ENCODE assay signal across 4 cellular contexts in the genomic region with DNA sequence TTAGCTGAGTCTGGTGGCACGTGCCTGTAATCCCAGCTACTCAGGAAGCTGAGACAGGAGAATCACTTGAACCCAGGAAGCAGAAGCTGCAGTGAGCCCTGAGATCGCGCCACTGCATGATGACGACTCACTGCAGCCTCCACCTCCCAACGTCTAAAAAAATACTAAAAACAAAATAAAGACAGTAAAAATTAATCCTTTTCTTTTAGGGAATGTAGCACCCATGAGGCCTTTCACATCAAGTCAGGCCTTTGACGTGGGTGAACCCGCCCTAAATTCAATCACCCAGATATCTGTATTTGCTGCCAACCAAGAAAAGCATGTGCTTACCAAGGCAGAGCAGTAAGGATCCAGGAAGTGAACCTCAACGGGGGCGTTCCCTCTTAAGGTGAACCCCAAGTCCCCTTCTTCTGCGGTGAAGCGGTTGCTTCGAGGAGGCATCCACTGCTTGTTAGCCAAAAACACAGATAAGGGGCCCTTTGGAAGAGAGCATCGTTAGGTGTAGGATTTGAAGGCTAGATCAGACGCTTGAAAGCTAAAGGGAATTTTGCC.
A peak's percentile ranks its signal among the peaks of the same experiment; 100 is the strongest.
DNase-seq lines count a peak whose midpoint lies in the region.
"Not testable (repeated sequence)": the region's sequence is repeated elsewhere in the genome, so short reads cannot be mapped to it uniquely, and the experiment has no call there.

No MANE protein-coding gene starts in this region.

- not testable (repeated sequence) for H3K4me3 ChIP-seq in BLaER1 treated with 17β-estradiol and CSF1 and Interleukin-3, amounts not matched to agents 10 nM and 100 nM

- not testable (repeated sequence) for H3K9me3 ChIP-seq in BLaER1 treated with 17β-estradiol and CSF1 and Interleukin-3, amounts not matched to agents 10 nM and 100 nM (replicated peaks in 1 of 11)

- DNase-seq in GM03348 (ENCODE audit: low spot score) (peak; percentile 13), mesenteric fat pad (ENCODE audit: low spot score) (peak; percentile 90), posterior vena cava (ENCODE audit: low spot score) (peak; percentile 82)

- peak overlapping the region in 10 of 11 experiments; percentile 2 to 59 (median 33); a peak in 19 of 22 replicates for H3K4me2 ChIP-seq in BLaER1 treated with 17β-estradiol and CSF1 and Interleukin-3, amounts not matched to agents 10 nM and 100 nM

- H3K36me3 ChIP-seq in BLaER1 treated with 17β-estradiol and CSF1 and Interleukin-3, amounts not matched to agents 10 nM and 100 nM = not testable (repeated sequence)

- peak overlapping the region in 3 of 11 experiments; percentile 2 to 3 (median 2); a peak in 2 of 22 replicates for H3K27ac ChIP-seq in BLaER1 treated with 17β-estradiol and CSF1 and Interleukin-3, amounts not matched to agents 10 nM and 100 nM

- H3K27me3 ChIP-seq in BLaER1 treated with 17β-estradiol and CSF1 and Interleukin-3, amounts not matched to agents 10 nM and 100 nM = not testable (repeated sequence)

- H3K4me1 ChIP-seq in BLaER1 treated with 17β-estradiol and CSF1 and Interleukin-3, amounts not matched to agents 10 nM and 100 nM = peaks cover 3 to 13% (median 11%) of the 10 kb centered on the region in 10 experiments; a peak in 14 of 20 replicates

- not testable (repeated sequence) for H3K9ac ChIP-seq in BLaER1 treated with 17β-estradiol and CSF1 and Interleukin-3, amounts not matched to agents 10 nM and 100 nM

- H4K20me1 ChIP-seq in BLaER1 treated with 17β-estradiol and CSF1 and Interleukin-3, amounts not matched to agents 10 nM and 100 nM = not testable (repeated sequence)

- intact Hi-C loops in posterior vena cava (cut with DNase I) = not testable (repeated sequence)

Comparison
In these comparisons a context has a peak if more than half of its experiments do, and no peak if none do; other contexts are left out.
1. DNase-seq: peak in every context shown above with its lines; median percentile 90 in mesenteric fat pad; 82 in posterior vena cava; 13 in GM03348.